In the genomic region with DNA sequence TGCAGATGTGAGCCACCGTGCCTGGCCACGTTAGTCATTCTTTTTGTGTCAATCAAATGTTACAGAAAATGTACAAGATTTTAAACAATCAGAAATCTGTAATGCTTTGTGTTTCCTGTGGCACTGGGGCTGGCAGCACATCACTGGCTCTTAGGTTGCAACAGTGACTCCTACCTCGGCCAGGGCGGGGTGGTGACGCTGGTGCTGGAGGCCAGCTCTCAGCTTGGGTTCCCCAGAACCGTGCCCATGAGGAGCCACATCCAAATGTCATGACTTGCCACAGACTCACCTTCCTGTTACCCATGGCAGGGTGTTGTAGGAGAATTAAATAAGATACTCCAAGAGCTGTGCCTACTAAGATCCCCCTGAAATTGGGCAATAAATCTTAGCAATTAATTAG, we compare ENCODE assay signal across 24 cellular contexts.
DNase-seq lines count a peak whose midpoint lies in the region; ATAC-seq and TF ChIP-seq lines count a peak whose summit lies in the region.
"Had no signal": no experiment of that assay in that cellular context is flagged by ENCODE, and none has a peak within 500 bp of the region (broad histone marks: within the 10 kb centered on the region; RNA-seq: fewer than 3 reads in every experiment).

No MANE protein-coding gene starts in this region.

- TF ChIP-seq CTCF in stomach (IDR thresholded peaks at IDR 0.05): no peak

- H3K27ac ChIP-seq in stomach: no peak overlapping the region

- H3K27me3 ChIP-seq in stomach: peaks cover 0 to 41% (median 0%) of the 10 kb centered on the region in 3 donors

- no peak overlapping the region for H3K4me3 Mint-ChIP-seq in activated CD4-positive, alpha-beta T cell treated with anti-CD3 and anti-CD28 coated beads, Interleukin-2, amount 10 ng/mL, durations not matched to agents 24 days and 14 days
- H3K4me3 Mint-ChIP-seq: CD4-positive, CD25-positive, alpha-beta regulatory T cell; CD8-positive, alpha-beta memory T cell; HFFc6; IgD-negative memory B cell had no signal

- peaks cover 4 to 15% (median 14%) of the 10 kb centered on the region in 4 donors for H3K9me3 ChIP-seq in stomach
- H3K9me3 ChIP-seq: BE2C had no signal

- peak; percentile 11 for DNase-seq in islet precursor cell
- DNase-seq in mesenteric fat pad (ENCODE audit: low spot score): peak; percentile 76
- DNase-seq in stomach: peak; percentile 10
- no peak for DNase-seq in activated CD4-positive, alpha-beta T cell treated with anti-CD3 and anti-CD28 coated beads, Interleukin-2, amount 10 ng/mL, durations not matched to agents 24 days and 14 days
- DNase-seq: ACHN; BE2C; C1 segment of cervical spinal cord; CD4-positive, CD25-positive, alpha-beta regulatory T cell; CD8-positive, alpha-beta memory T cell; COR-L47; DMS 273 treated with DMSO at 0.1 percent for 48 hours; DMS53; DND-41; EL; GOT3; H7; HFFc6 had no signal

- H3K9me3 Mint-ChIP-seq in activated CD4-positive, alpha-beta T cell treated with anti-CD3 and anti-CD28 coated beads, Interleukin-2, amount 10 ng/mL, durations not matched to agents 24 days and 14 days: no peaks in the 10 kb centered on the region

- H3K4me1 ChIP-seq in stomach: no peaks in the 10 kb centered on the region
- H3K4me1 ChIP-seq: BE2C had no signal

- intact Hi-C loops in stomach (cut with DNase I; ENCODE audit: low total_unique reads): no loop called here
- intact Hi-C loops in activated CD4-positive, alpha-beta T cell treated with anti-CD3 and anti-CD28 coated beads, Interleukin-2, amount 10 ng/mL, durations not matched to agents 24 days and 14 days (cut with micrococcal nuclease): no loop called here

- WGBS in stomach, 5 donors: 69 to 83% (median 78%) methylated on average over 2 to 6 of the region's 6 CpGs

- H3K27me3 Mint-ChIP-seq in activated CD4-positive, alpha-beta T cell treated with anti-CD3 and anti-CD28 coated beads, Interleukin-2, amount 10 ng/mL, durations not matched to agents 24 days and 14 days: no peaks in the 10 kb centered on the region

- TF ChIP-seq EP300 in stomach (IDR thresholded peaks at IDR 0.05): no peak

- TF ChIP-seq POLR2A in stomach (IDR thresholded peaks at IDR 0.05): no peak

- no peaks in the 10 kb centered on the region for H3K36me3 Mint-ChIP-seq in activated CD4-positive, alpha-beta T cell treated with anti-CD3 and anti-CD28 coated beads, Interleukin-2, amount 10 ng/mL, durations not matched to agents 24 days and 14 days (ENCODE audit: low read depth)
- H3K36me3 Mint-ChIP-seq: CD4-positive, CD25-positive, alpha-beta regulatory T cell; CD8-positive, alpha-beta memory T cell; IgD-negative memory B cell had no signal

- ATAC-seq in GM19397 (IDR thresholded peaks at IDR 0.05; ENCODE audit: unreplicated experiment) (no peak), GM21723 (IDR thresholded peaks at IDR 0.05; ENCODE audit: unreplicated experiment) (no peak), HG03469 (IDR thresholded peaks at IDR 0.05; ENCODE audit: unreplicated experiment) (no peak)
- ATAC-seq: GM12878, HCT116, HepG2 had no signal

- H3K36me3 ChIP-seq in stomach: no peaks in the 10 kb centered on the region
- H3K36me3 ChIP-seq: BE2C had no signal

- H3K4me1 Mint-ChIP-seq in activated CD4-positive, alpha-beta T cell treated with anti-CD3 and anti-CD28 coated beads, Interleukin-2, amount 10 ng/mL, durations not matched to agents 24 days and 14 days: no peaks in the 10 kb centered on the region
- H3K4me1 Mint-ChIP-seq: CD4-positive, CD25-positive, alpha-beta regulatory T cell; CD8-positive, alpha-beta memory T cell; IgD-negative memory B cell had no signal

- no peak overlapping the region for H3K4me3 ChIP-seq in stomach
- H3K4me3 ChIP-seq: GM12878 had no signal

- H3K27ac Mint-ChIP-seq in activated CD4-positive, alpha-beta T cell treated with anti-CD3 and anti-CD28 coated beads, Interleukin-2, amount 10 ng/mL, durations not matched to agents 24 days and 14 days: no peak overlapping the region
- H3K27ac Mint-ChIP-seq: CD4-positive, CD25-positive, alpha-beta regulatory T cell; CD8-positive, alpha-beta memory T cell; HFFc6; IgD-negative memory B cell had no signal
